In the genomic region with DNA sequence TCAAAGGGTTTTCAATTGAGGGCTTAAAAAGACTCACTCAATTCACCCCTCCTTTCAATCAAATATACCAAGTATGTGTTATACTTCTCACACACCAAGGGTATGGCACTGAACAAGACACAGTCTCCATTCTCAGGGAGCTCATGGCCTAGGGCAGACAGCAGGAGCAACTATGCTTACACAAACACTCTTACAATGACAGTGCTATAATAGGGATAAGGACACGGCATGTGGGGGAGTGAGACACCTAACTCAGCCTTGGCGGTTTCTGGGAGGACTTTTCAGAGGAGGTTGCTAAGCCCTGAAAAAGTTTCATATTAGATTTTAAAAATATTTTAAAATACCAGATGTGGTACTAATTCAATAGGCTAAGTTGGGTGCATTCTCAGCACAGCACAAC, we compare ENCODE assay signal across 9 cellular contexts. TPM values are rescaled to one million over a fixed set of nuclear protein-coding genes. Genes with fewer than 3 reads are reported as not detected.
"Had no signal": no experiment of that assay in that cellular context is flagged by ENCODE, and none has a peak within 500 bp of the region (broad histone marks: within the 10 kb centered on the region; RNA-seq: fewer than 3 reads in every experiment).

No MANE protein-coding gene starts in this region.

- H3K36me3 ChIP-seq: HAP-1 had no signal

- H3K27ac Mint-ChIP-seq: HFFc6 had no signal

- ATAC-seq: HCT116 had no signal

- H3K4me3 ChIP-seq: HAP-1 had no signal

- DNase-seq: GOT3, H7, HFFc6, IMR-90, KBM-7 had no signal

- H3K4me1 ChIP-seq: HAP-1 had no signal

- H3K9me3 Mint-ChIP-seq: HFFc6 had no signal

- H3K4me3 Mint-ChIP-seq: HFFc6 had no signal

- H3K9me3 ChIP-seq: HAP-1 had no signal

RNA-seq across cellular contexts. Expression of gene SYT6, which starts 22.7 kb away (rescaled TPM):
- total RNA-seq: H4, HFFc6, HT-29, IMR-90 had no signal
